12 cellular contexts compared by ENCODE assay signal in the genomic region with DNA sequence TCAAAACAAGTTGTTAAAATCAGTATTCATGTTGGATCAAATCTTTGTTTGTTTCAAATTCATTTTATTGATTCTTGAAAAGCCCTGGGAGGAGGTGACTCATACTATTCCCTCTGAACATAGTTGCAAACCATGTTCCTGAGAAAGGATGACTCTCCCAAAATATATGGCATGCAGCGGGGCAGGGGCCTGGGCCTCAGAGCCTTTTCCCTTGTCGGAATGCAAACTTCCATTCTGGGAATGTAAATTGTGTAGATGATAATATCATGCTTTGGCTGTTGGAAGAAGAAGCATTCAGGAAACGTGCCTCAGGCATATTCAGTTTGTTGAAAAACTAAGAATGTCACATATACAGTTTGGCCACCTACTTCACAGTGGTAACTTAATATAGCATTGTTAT.
DNase-seq lines count a peak whose midpoint lies in the region; ATAC-seq and TF ChIP-seq lines count a peak whose summit lies in the region.
"Had no signal": no experiment of that assay in that cellular context is flagged by ENCODE, and none has a peak within 500 bp of the region (broad histone marks: within the 10 kb centered on the region; RNA-seq: fewer than 3 reads in every experiment).

No MANE protein-coding gene starts in this region.

- peaks cover 3% of the 10 kb centered on the region for H3K36me3 Mint-ChIP-seq in chondrocyte (ENCODE audit: low read depth)

- peaks cover 0 to 30% of the 10 kb centered on the region in 2 donors for H3K4me1 ChIP-seq in right atrium auricular region
- H3K4me1 ChIP-seq in mesodermal cell (ENCODE audit: control insufficient read depth, insufficient read depth, low read length, poor library complexity, severe bottlenecking), result peaks cover 24% of the 10 kb centered on the region

- no peaks in the 10 kb centered on the region for H3K27me3 Mint-ChIP-seq in chondrocyte (ENCODE audit: low read depth)

- WGBS in mesodermal cell (ENCODE audit: insufficient coverage in 2 of 2), 2 experiments, result 33 to 60% methylated on average over 1 to 2 of the region's 3 CpGs

- H3K27ac ChIP-seq in right atrium auricular region (peak overlapping the region; percentile 69 to 79), mesodermal cell (ENCODE audit: low read depth, low read length, severe bottlenecking) (peak overlapping the region; percentile 93)

- H3K4me3 ChIP-seq in right atrium auricular region (no peak overlapping the region), mesodermal cell (ENCODE audit: extremely low read depth, insufficient read depth, low read length, poor library complexity, severe bottlenecking) (no peak overlapping the region)

- intact Hi-C loops in Right ventricle myocardium inferior (cut with DNase I), result loop anchor here (5.0 kb wide), 2 partner anchors 73 to 243 kb away; partner anchors contain the start of gene AUH

- H3K9me3 ChIP-seq in right atrium auricular region (peaks cover 0 to 4% of the 10 kb centered on the region in 2 donors), mesodermal cell (ENCODE audit: control insufficient read depth, low read length) (peaks cover 18% of the 10 kb centered on the region)

- H3K4me1 Mint-ChIP-seq in chondrocyte (ENCODE audit: low read depth), result peaks cover 52% of the 10 kb centered on the region

- no peaks in the 10 kb centered on the region for H3K27me3 ChIP-seq in right atrium auricular region

- no peak for DNase-seq in right atrium auricular region (ENCODE audit: low spot score)
- DNase-seq in Right ventricle myocardium inferior (ENCODE audit: missing footprints), result no peak
- no peak for DNase-seq in chondrocyte (ENCODE audit: low spot score)
- DNase-seq in COLO668 (lab: John Stamatoyannopoulos, UW; ENCODE audit: unreplicated experiment), result no peak
- DNase-seq in Ammon's horn (ENCODE audit: low spot score), result no peak
- no peak for DNase-seq in SIG-M5 treated with dmso at 0.1 percent for 504 hours (lab: John Stamatoyannopoulos, UW; ENCODE audit: unreplicated experiment)
- DNase-seq: activated T-cell treated with anti-CD3 and anti-CD28 coated beads for 4 hours; hypothalamus; stimulated activated naive CD4-positive, alpha-beta T cell had no signal

- TF ChIP-seq CTCF in right atrium auricular region (IDR thresholded peaks at IDR 0.05) (no peak), chondrocyte (IDR thresholded peaks at IDR 0.05) (no peak)

- peak overlapping the region; percentile 60 for H3K4me3 Mint-ChIP-seq in chondrocyte (ENCODE audit: unreplicated experiment)
- H3K4me3 Mint-ChIP-seq: B cell had no signal

- H3K36me3 ChIP-seq in right atrium auricular region (no peaks in the 10 kb centered on the region), mesodermal cell (ENCODE audit: control insufficient read depth, insufficient read depth, low read length) (no peaks in the 10 kb centered on the region)

- ATAC-seq in Right ventricle myocardium inferior, result no peak
- ATAC-seq in HG03520 (IDR thresholded peaks at IDR 0.05; ENCODE audit: unreplicated experiment), result no peak

- H3K9me3 Mint-ChIP-seq in chondrocyte (ENCODE audit: low read depth), result peaks cover 12% of the 10 kb centered on the region

- peak overlapping the region; percentile 91 for H3K27ac Mint-ChIP-seq in chondrocyte (ENCODE audit: unreplicated experiment)
- H3K27ac Mint-ChIP-seq: B cell had no signal
